ENCODE assay signal across 2 cellular contexts in the genomic region with DNA sequence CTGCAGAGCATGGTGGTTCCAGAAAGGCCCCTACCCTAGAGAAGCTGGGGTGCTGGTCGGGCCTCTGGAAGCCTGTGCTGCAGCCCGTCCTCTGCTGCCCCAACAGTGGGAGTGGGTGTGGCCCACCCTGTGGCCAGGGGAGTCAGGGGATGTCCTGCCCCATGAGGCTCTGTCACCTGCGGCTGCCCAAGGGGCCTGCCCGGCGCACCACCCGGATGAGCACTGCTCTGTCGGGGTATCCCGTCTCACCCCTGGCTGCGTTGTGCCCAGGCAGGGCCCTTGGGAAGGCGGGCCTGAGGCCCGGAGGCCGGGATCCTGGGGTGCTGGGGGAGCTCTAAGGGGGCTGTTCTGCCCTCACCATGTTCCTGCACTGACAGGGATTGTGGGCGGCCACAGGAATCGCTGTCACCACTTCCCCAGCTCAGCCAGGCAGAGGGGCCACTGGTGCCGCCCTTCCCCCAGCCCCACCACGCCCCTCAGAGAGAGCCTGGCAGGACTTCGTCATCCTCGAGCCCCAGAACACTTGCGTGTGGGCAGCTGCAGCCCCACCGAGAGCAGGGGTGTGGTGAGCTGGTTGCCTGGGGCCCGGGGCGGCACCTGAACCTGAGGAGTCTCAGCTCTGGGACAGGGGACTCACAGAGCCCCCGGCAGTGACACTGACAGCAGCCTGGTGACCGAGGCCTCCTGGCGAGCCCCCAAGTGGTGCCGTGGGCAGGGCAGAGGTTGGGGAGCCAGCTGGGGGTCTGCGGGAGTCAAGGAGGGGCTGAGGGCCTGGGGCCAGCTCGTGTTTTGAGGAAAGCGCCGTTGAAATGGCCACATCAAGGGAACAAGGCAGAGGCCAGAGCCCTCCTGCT.
TF ChIP-seq lines count a peak whose summit lies in the region.

No MANE protein-coding gene starts in this region.

TF ChIP-seq in HCT116, 20 proteins besides CTCF, POLR2A, EP300 and RAD21:
- no peak for TF ChIP-seq YY1 (IDR thresholded peaks at IDR 0.05; ENCODE audit: extremely low read depth, insufficient replicate concordance, low read depth, low read length)
- TF ChIP-seq POLR2AphosphoS5 (IDR thresholded peaks at IDR 0.05; ENCODE audit: low read depth, low read length) = no peak
- no peak for TF ChIP-seq SIN3A (IDR thresholded peaks at IDR 0.05; ENCODE audit: low read depth)
- TF ChIP-seq, protein P1, sequence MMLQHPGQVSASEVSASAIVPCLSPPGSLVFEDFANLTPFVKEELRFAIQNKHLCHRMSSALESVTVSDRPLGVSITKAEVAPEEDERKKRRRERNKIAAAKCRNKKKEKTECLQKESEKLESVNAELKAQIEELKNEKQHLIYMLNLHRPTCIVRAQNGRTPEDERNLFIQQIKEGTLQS (IDR thresholded peaks at IDR 0.05) = no peak
- no peak for TF ChIP-seq EZH2phosphoT487 (IDR thresholded peaks at IDR 0.05; ENCODE audit: borderline replicate concordance)
- TF ChIP-seq, protein P2, sequence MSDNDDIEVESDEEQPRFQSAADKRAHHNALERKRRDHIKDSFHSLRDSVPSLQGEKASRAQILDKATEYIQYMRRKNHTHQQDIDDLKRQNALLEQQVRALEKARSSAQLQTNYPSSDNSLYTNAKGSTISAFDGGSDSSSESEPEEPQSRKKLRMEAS (IDR thresholded peaks at IDR 0.05) = no peak
- TF ChIP-seq ZFX (IDR thresholded peaks at IDR 0.05) = no peak
- no peak for TF ChIP-seq JUND (IDR thresholded peaks at IDR 0.05)
- TF ChIP-seq CEBPB (IDR thresholded peaks at IDR 0.05; ENCODE audit: low read depth) = no peak
- TF ChIP-seq, protein P3, sequence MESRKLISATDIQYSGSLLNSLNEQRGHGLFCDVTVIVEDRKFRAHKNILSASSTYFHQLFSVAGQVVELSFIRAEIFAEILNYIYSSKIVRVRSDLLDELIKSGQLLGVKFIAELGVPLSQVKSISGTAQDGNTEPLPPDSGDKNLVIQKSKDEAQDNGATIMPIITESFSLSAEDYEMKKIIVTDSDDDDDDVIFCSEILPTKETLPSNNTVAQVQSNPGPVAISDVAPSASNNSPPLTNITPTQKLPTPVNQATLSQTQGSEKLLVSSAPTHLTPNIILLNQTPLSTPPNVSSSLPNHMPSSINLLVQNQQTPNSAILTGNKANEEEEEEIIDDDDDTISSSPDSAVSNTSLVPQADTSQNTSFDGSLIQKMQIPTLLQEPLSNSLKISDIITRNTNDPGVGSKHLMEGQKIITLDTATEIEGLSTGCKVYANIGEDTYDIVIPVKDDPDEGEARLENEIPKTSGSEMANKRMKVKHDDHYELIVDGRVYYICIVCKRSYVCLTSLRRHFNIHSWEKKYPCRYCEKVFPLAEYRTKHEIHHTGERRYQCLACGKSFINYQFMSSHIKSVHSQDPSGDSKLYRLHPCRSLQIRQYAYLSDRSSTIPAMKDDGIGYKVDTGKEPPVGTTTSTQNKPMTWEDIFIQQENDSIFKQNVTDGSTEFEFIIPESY (IDR thresholded peaks at IDR 0.05; ENCODE audit: extremely low read depth, insufficient replicate concordance, low read length) = no peak
- no peak for TF ChIP-seq SRF (IDR thresholded peaks at IDR 0.05; ENCODE audit: low read depth)
- no peak for TF ChIP-seq FOSL1 (IDR thresholded peaks at IDR 0.05; ENCODE audit: low read depth)

TF ChIP-seq in K562, 482 proteins besides CTCF, POLR2A, EP300 and RAD21:
- TF ChIP-seq SMAD3 (CRISPR knock-in tag; conservative IDR thresholded peaks at IDR 0.05) = no peak
- TF ChIP-seq POLR2AphosphoS2 (IDR thresholded peaks at IDR 0.05; ENCODE audit: low read length) = peak; percentile 36; the same call in 1 of the 2 replicates
- TF ChIP-seq PHF21A (IDR thresholded peaks at IDR 0.05; ENCODE audit: borderline replicate concordance, low read depth) = no peak
- no peak for TF ChIP-seq MCM5 (IDR thresholded peaks at IDR 0.05; ENCODE audit: low read depth)
- peak; percentile 61 for TF ChIP-seq FIP1L1 (IDR thresholded peaks at IDR 0.05; ENCODE audit: low read depth, low read length, poor library complexity, severe bottlenecking)
- TF ChIP-seq RBM22 (IDR thresholded peaks at IDR 0.05; ENCODE audit: low read depth, low read length, poor library complexity, severe bottlenecking) = peak; percentile 73
- TF ChIP-seq RFX1 (IDR thresholded peaks at IDR 0.05) = no peak
- 0 out of 2 replicates have a peak, but pooled peaks have one; percentile 7 for TF ChIP-seq PML (IDR thresholded peaks at IDR 0.05; ENCODE audit: low read length)
- TF ChIP-seq POLR2G (IDR thresholded peaks at IDR 0.05; ENCODE audit: low read depth, low read length) = 0 out of 2 replicates have a peak, but pooled peaks have one; percentile 73
- TF ChIP-seq SAFB (IDR thresholded peaks at IDR 0.05; ENCODE audit: borderline replicate concordance, low read depth, low read length) = no peak
- TF ChIP-seq HMGN3 (IDR thresholded peaks at IDR 0.05; ENCODE audit: borderline replicate concordance, extremely low read depth, insufficient read length, low read depth, low read length) = peak; percentile 22
